Comparison of ENCODE assay signal across 10 cellular contexts in genomic region chr1:42172394-42173133, GRCh38. TPM values are rescaled to one million over a fixed set of nuclear protein-coding genes. Genes with fewer than 3 reads are reported as not detected.
DNase-seq lines count a peak whose midpoint lies in the region; ATAC-seq, FAIRE-seq and TF ChIP-seq lines count a peak whose summit lies in the region.
"Had no signal": no experiment of that assay in that cellular context is flagged by ENCODE, and none has a peak within 500 bp of the region (broad histone marks: within the 10 kb centered on the region; RNA-seq: fewer than 3 reads in every experiment).

No MANE protein-coding gene starts in this region.

- H3K27me3 Mint-ChIP-seq in T-helper 2 cell treated with Interferon-gamma antibody and Interleukin-4, amounts not matched to agents 5 μg/mL and 100 μg/mL, for 36 hours (ENCODE audit: low read depth) = no peaks in the 10 kb centered on the region

- H3K9me3 Mint-ChIP-seq in T-helper 2 cell treated with Interferon-gamma antibody and Interleukin-4, amounts not matched to agents 5 μg/mL and 100 μg/mL, for 36 hours = no peaks in the 10 kb centered on the region

- CTCF ChIA-PET in HEK293T (lab: Yijun Ruan, JAX) = interaction anchor here (1.1 to 1.6 kb wide), 12 partner anchors 10 to 599 kb away, joined by 3 to 11 read pairs (median 4); no protein-coding TSS in a partner anchor

- ATAC-seq in left colon (peak; percentile 57), sciatic nerve (peak; percentile 22), HG03039 (IDR thresholded peaks at IDR 0.05; ENCODE audit: unreplicated experiment) (no peak), HG03442 (IDR thresholded peaks at IDR 0.05; ENCODE audit: unreplicated experiment) (no peak)

- intact Hi-C loops in left colon (cut with DNase I, micrococcal nuclease) = no loop called here
- intact Hi-C loops in sciatic nerve (cut with DNase I) = no loop called here

- peaks cover under 1% of the 10 kb centered on the region for H3K36me3 Mint-ChIP-seq in T-helper 2 cell treated with Interferon-gamma antibody and Interleukin-4, amounts not matched to agents 5 μg/mL and 100 μg/mL, for 36 hours (ENCODE audit: low read depth)

- H3K4me3 ChIP-seq in bronchial epithelial cell (ENCODE audit: low read depth, low read length) = no peak overlapping the region
- H3K4me3 ChIP-seq: BLaER1 treated with 17β-estradiol and CSF1 and Interleukin-3, amounts not matched to agents 10 nM and 100 nM had no signal

- POLR2A ChIA-PET in HEK293T (lab: Yijun Ruan, JAX) = interaction anchor here (1.5 kb wide), 1 partner anchor 510 kb away, joined by 5 read pairs; the partner anchor contains the start of gene YBX1

- H3K4me3 Mint-ChIP-seq in T-helper 2 cell treated with Interferon-gamma antibody and Interleukin-4, amounts not matched to agents 5 μg/mL and 100 μg/mL, for 36 hours = no peak overlapping the region

- no peaks in the 10 kb centered on the region for H3K36me3 ChIP-seq in bronchial epithelial cell (ENCODE audit: control insufficient read depth, insufficient read depth, low read length)

- no peaks in the 10 kb centered on the region for H3K27me3 ChIP-seq in bronchial epithelial cell (ENCODE audit: control insufficient read depth, insufficient read depth, low read length)
- H3K27me3 ChIP-seq: BLaER1 treated with 17β-estradiol and CSF1 and Interleukin-3, amounts not matched to agents 10 nM and 100 nM had no signal

- TF ChIP-seq CTCF in bronchial epithelial cell (IDR thresholded peaks at IDR 0.05; ENCODE audit: insufficient read depth, low read length, severe bottlenecking) = no peak

- DNase-seq in HEK293T (ENCODE audit: extremely low spot score) (no peak), bronchial epithelial cell (ENCODE audit: low read depth) (no peak), left colon (peak; percentile 43 to 66), sciatic nerve (ENCODE audit: low spot score) (no peak), cerebellar cortex (ENCODE audit: low spot score) (no peak)
- DNase-seq in T-helper 2 cell treated with Interferon-gamma antibody and Interleukin-4, amounts not matched to agents 5 μg/mL and 100 μg/mL, for 36 hours (ENCODE audit: low spot score) = no peak

- H3K4me1 Mint-ChIP-seq in T-helper 2 cell treated with Interferon-gamma antibody and Interleukin-4, amounts not matched to agents 5 μg/mL and 100 μg/mL, for 36 hours (ENCODE audit: low read depth) = no peaks in the 10 kb centered on the region

- FAIRE-seq in bronchial epithelial cell (lab: Jason Lieb, UNC) = peak; percentile 85

- H3K27ac Mint-ChIP-seq in T-helper 2 cell treated with Interferon-gamma antibody and Interleukin-4, amounts not matched to agents 5 μg/mL and 100 μg/mL, for 36 hours = no peak overlapping the region

TF ChIP-seq in HEK293T, 16 proteins besides CTCF, POLR2A, EP300 and RAD21:
- TF ChIP-seq FOXK2 (IDR thresholded peaks at IDR 0.05) (no peak), PKNOX1 (IDR thresholded peaks at IDR 0.05) (peak; percentile 56; the same call in 1 of the 2 replicates)

RNA-seq across cellular contexts. Expression of gene GUCA2A, which starts 8.0 kb away (rescaled TPM):
- not detected in 2 replicates for total RNA-seq in bronchial epithelial cell
- total RNA-seq in left colon = 1,000 to 10,000 TPM; 1,178 to 2,096 TPM
- total RNA-seq in sciatic nerve = not detected
- total RNA-seq: OCI-LY7 had no signal

RNA-seq across cellular contexts. Expression of gene GUCA2B, which starts 19.4 kb away (rescaled TPM):
- total RNA-seq in bronchial epithelial cell (not detected in 2 replicates), left colon (100 to 1,000 TPM in 1 of 2 donors, 10 to 100 TPM in 1; 86.9 to 414 TPM), sciatic nerve (not detected)
- total RNA-seq: OCI-LY7 had no signal

Comparison
In these comparisons a context has a peak if more than half of its experiments do, and no peak if none do; other contexts are left out.
1. DNase-seq: peak in left colon (2 of 2); none in HEK293T (single experiment), bronchial epithelial cell (single experiment), sciatic nerve (single experiment), cerebellar cortex (single experiment) and T-helper 2 cell treated with Interferon-gamma antibody and Interleukin-4, amounts not matched to agents 5 μg/mL and 100 μg/mL, for 36 hours (single experiment).
2. ATAC-seq: peak in left colon (single experiment) and sciatic nerve (single experiment); none in HG03039 (single experiment) and HG03442 (single experiment).
3. RNA of gene GUCA2A, which starts 8.0 kb away (total RNA-seq): 1,178 to 2,096 TPM in left colon; not detected in bronchial epithelial cell and not detected in sciatic nerve (single experiment); every median in the first group is over 1,000 times any median in the second.
4. RNA of gene GUCA2B, which starts 19.4 kb away (total RNA-seq): 86.9 to 414 TPM in left colon; not detected in bronchial epithelial cell and not detected in sciatic nerve (single experiment); every median in the first group is over 10 times any median in the second.